In genomic region chr17:57407287-57408063, GRCh38 we compare ENCODE assay signal across 9 cellular contexts.
DNase-seq lines count a peak whose midpoint lies in the region; ATAC-seq and TF ChIP-seq lines count a peak whose summit lies in the region.
"Had no signal": no experiment of that assay in that cellular context is flagged by ENCODE, and none has a peak within 500 bp of the region (broad histone marks: within the 10 kb centered on the region; RNA-seq: fewer than 3 reads in every experiment).

No MANE protein-coding gene starts in this region.

- H3K79me2 ChIP-seq in mammary epithelial cell (ENCODE audit: insufficient read depth, low read length), result no peaks in the 10 kb centered on the region

- BruUV-seq in mammary epithelial cell (replicated peaks; lab: Mats Ljungman, UMichigan), result no TSS peak

- DNase-seq in T47D (ENCODE audit: low read depth in 1 of 2, low spot score in 1 of 2), result peak; percentile 71 to 97
- DNase-seq in mammary epithelial cell, result no peak
- no peak for DNase-seq in RWPE2 (ENCODE audit: low spot score)
- DNase-seq in left kidney (ENCODE audit: low read depth, low spot score), result peak; percentile 91
- peak in 1 of 2 donors; percentile 45 for DNase-seq in upper lobe of left lung
- DNase-seq in A172 (ENCODE audit: low spot score), result no peak
- no peak for DNase-seq in head of caudate nucleus
- DNase-seq: activated CD4-positive, alpha-beta T cell treated with anti-CD3 and anti-CD28 coated beads for 4 hours had no signal

- H3K27ac ChIP-seq in mammary epithelial cell (ENCODE audit: insufficient read depth, low read depth, low read length) (no peak overlapping the region), RWPE2 (ENCODE audit: poor library complexity, severe bottlenecking) (no peak overlapping the region), upper lobe of left lung (peak overlapping the region in 1 of 4 donors; percentile 23)

- TF ChIP-seq POLR2A in upper lobe of left lung (IDR thresholded peaks at IDR 0.05), result peak in 1 of 4 donors; percentile 28

- TF ChIP-seq CTCF in mammary epithelial cell (conservative IDR thresholded peaks at IDR 0.05 in 1 of 2, IDR thresholded peaks at IDR 0.05 in 1 of 2; ENCODE audit: extremely low read depth in 1 of 2, insufficient read depth in 1 of 2, low read depth in 1 of 2, low read length in 2 of 2) (no peak), RWPE2 (IDR thresholded peaks at IDR 0.05; ENCODE audit: poor library complexity, severe bottlenecking) (no peak), upper lobe of left lung (IDR thresholded peaks at IDR 0.05) (no peak)

- no peaks in the 10 kb centered on the region for H3K9me3 ChIP-seq in mammary epithelial cell (replicated peaks; ENCODE audit: insufficient read depth, low read length)
- H3K9me3 ChIP-seq in RWPE2 (ENCODE audit: severe bottlenecking), result no peaks in the 10 kb centered on the region
- H3K9me3 ChIP-seq in upper lobe of left lung, result no peaks in the 10 kb centered on the region

- ATAC-seq in RWPE2 (ENCODE audit: low read depth) (peak; percentile 52; the same call in 1 of the 3 replicates), upper lobe of left lung (ENCODE audit: low FRiP score in 2 of 2) (peak; percentile 26 to 49), HG03442 (IDR thresholded peaks at IDR 0.05; ENCODE audit: unreplicated experiment) (no peak)

- 47% methylated on average over 9 of the region's 9 CpGs for WGBS in mammary epithelial cell (ENCODE audit: low coverage, missing lambda C conversion rate)
- 55 to 70% methylated on average over 9 of the region's 9 CpGs for WGBS in upper lobe of left lung, 2 donors

- no peak for TF ChIP-seq EP300 in upper lobe of left lung (IDR thresholded peaks at IDR 0.05)

- H3K4me2 ChIP-seq in mammary epithelial cell (ENCODE audit: insufficient read depth, low read depth, low read length), result no peak overlapping the region

- intact Hi-C loops in mammary epithelial cell (cut with micrococcal nuclease) (loop anchor here (10.0 kb wide), 1 partner anchor 273 kb away; no protein-coding TSS in a partner anchor), head of caudate nucleus (cut with DNase I) (no loop called here)

- no peaks in the 10 kb centered on the region for H3K4me1 ChIP-seq in mammary epithelial cell (ENCODE audit: insufficient read depth, low read length)
- H3K4me1 ChIP-seq in RWPE2 (ENCODE audit: insufficient read depth, poor library complexity, severe bottlenecking), result peaks cover 21% of the 10 kb centered on the region
- H3K4me1 ChIP-seq in upper lobe of left lung, result peaks cover 0 to 14% (median 6%) of the 10 kb centered on the region in 4 donors

- dilution Hi-C loops in mammary epithelial cell (cut with HindIII; ENCODE audit: low sequenced_read_pairs), result no loop called here

- H2AFZ ChIP-seq in mammary epithelial cell (ENCODE audit: low read depth, low read length), result no peak overlapping the region

- no peak overlapping the region for H3K9ac ChIP-seq in mammary epithelial cell (ENCODE audit: insufficient read depth, low read length)

- CTCF ChIA-PET in mammary epithelial cell (lab: Charles Lee; ENCODE audit: low non-redundant PET), result interaction anchor here (0.7 kb wide), 1 partner anchor 25 kb away, joined by 4 read pairs; no protein-coding TSS in a partner anchor

- H4K20me1 ChIP-seq in mammary epithelial cell (ENCODE audit: insufficient read depth, low read length), result no peaks in the 10 kb centered on the region

- in situ Hi-C loops in T47D (cut with HindIII; ENCODE audit: low pct_unique_long_range_greater_than_20kb, low sequenced_read_pairs), result no loop called here
- in situ Hi-C loops in mammary epithelial cell (cut with MboI; ENCODE audit: low sequenced_read_pairs in 2 of 2), result no loop called here

- H3K4me3 ChIP-seq in mammary epithelial cell (replicated peaks in 1 of 3; ENCODE audit: insufficient read depth in 1 of 3, low read depth in 2 of 3, low read length in 3 of 3), result no peak overlapping the region
- no peak overlapping the region for H3K4me3 ChIP-seq in RWPE2 (ENCODE audit: severe bottlenecking)
- H3K4me3 ChIP-seq in upper lobe of left lung, result no peak overlapping the region

- H3K27me3 ChIP-seq in mammary epithelial cell (ENCODE audit: insufficient read depth, low read length), result no peaks in the 10 kb centered on the region
- no peaks in the 10 kb centered on the region for H3K27me3 ChIP-seq in RWPE2 (ENCODE audit: insufficient read depth, poor library complexity, severe bottlenecking)
- no peaks in the 10 kb centered on the region for H3K27me3 ChIP-seq in upper lobe of left lung

- H3K36me3 ChIP-seq in mammary epithelial cell (ENCODE audit: insufficient read depth, low read length) (no peaks in the 10 kb centered on the region), RWPE2 (ENCODE audit: low read depth) (no peaks in the 10 kb centered on the region), upper lobe of left lung (no peaks in the 10 kb centered on the region)

Comparison
In these comparisons a context has a peak if more than half of its experiments do, and no peak if none do; other contexts are left out.
1. DNase-seq: peak in T47D (2 of 2) and left kidney (single experiment); none in mammary epithelial cell (single experiment), RWPE2 (single experiment), A172 (single experiment) and head of caudate nucleus (0 of 42).